In the genomic region with DNA sequence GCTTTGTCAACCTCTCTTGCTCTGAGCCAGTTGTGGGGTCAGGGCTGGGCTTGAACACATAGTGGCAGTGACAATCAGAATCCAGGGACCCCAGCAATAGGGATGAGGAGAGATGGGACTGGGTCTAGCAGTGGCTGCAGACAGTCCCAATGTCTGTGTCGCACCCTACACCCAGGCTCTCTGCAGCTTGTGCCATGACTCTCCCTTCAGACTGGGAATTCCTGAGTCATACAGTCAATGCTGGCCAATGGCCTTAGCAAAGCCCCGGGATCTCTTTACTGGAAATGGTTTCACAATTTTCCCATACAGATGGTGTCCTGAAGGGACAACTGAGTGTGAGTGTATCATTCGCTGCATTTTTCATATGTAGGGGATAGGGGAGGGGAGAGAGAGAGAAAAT, we compare ENCODE assay signal across 33 cellular contexts.
"Had no signal": no experiment of that assay in that cellular context is flagged by ENCODE, and none has a peak within 500 bp of the region (broad histone marks: within the 10 kb centered on the region; RNA-seq: fewer than 3 reads in every experiment).

No MANE protein-coding gene starts in this region.

- H3K4me1 ChIP-seq: adrenal gland, gastroesophageal sphincter, pancreas, prostate gland, upper lobe of left lung had no signal

- H3K27me3 Mint-ChIP-seq: activated CD8-positive, alpha-beta memory T cell treated with anti-CD3 and anti-CD28 coated beads, Interleukin-2, amount 10 ng/mL, durations not matched to agents 7 days and 5 days; activated naive CD8-positive, alpha-beta T cell; brain; stimulated activated memory B cell treated with anti-CD40 and anti-IgM and Interleukin-4, amounts not matched to agents 10 μg/mL and 1 μg/mL and 100 μg/mL, for 72 hours; stimulated activated naive CD8-positive, alpha-beta T cell treated with anti-CD3 and anti-CD28 coated beads, Interleukin-15, amount 100 ng/mL, for 72 hours; T-helper 17 cell had no signal

- H3K79me2 ChIP-seq: hepatocyte had no signal

- H2AFZ ChIP-seq: hepatocyte had no signal

- H3K27ac ChIP-seq: adrenal gland, gastroesophageal sphincter, hepatocyte, pancreas, prostate gland, upper lobe of left lung had no signal

- ATAC-seq: activated CD8-positive, alpha-beta memory T cell treated with anti-CD3 and anti-CD28 coated beads, Interleukin-2, amount 10 ng/mL, durations not matched to agents 7 days and 5 days; activated CD8-positive, alpha-beta T cell treated with anti-CD3 and anti-CD28 coated beads, Interleukin-2, amount 10 ng/mL, durations not matched to agents 7 days and 5 days; gastroesophageal sphincter; naive thymus-derived CD4-positive, alpha-beta T cell; pancreas; sciatic nerve; stimulated activated memory B cell treated with anti-CD40 and anti-IgM and Interleukin-4, amounts not matched to agents 10 μg/mL and 1 μg/mL and 100 μg/mL, for 72 hours; stimulated activated naive CD8-positive, alpha-beta T cell treated with anti-CD3 and anti-CD28 coated beads, Interleukin-15, amount 100 ng/mL, for 72 hours; T-helper 17 cell had no signal

- H3K4me3 Mint-ChIP-seq: activated CD8-positive, alpha-beta memory T cell treated with anti-CD3 and anti-CD28 coated beads, Interleukin-2, amount 10 ng/mL, durations not matched to agents 7 days and 5 days; activated CD8-positive, alpha-beta T cell treated with anti-CD3 and anti-CD28 coated beads, Interleukin-2, amount 10 ng/mL, durations not matched to agents 7 days and 5 days; activated naive CD8-positive, alpha-beta T cell; brain; naive thymus-derived CD4-positive, alpha-beta T cell; stimulated activated memory B cell treated with anti-CD40 and anti-IgM and Interleukin-4, amounts not matched to agents 10 μg/mL and 1 μg/mL and 100 μg/mL, for 72 hours; stimulated activated naive CD8-positive, alpha-beta T cell treated with anti-CD3 and anti-CD28 coated beads, Interleukin-15, amount 100 ng/mL, for 72 hours; T-helper 17 cell had no signal

- H3K4me2 ChIP-seq: hepatocyte had no signal

- H3K27ac Mint-ChIP-seq: activated CD8-positive, alpha-beta memory T cell treated with anti-CD3 and anti-CD28 coated beads, Interleukin-2, amount 10 ng/mL, durations not matched to agents 7 days and 5 days; activated CD8-positive, alpha-beta T cell treated with anti-CD3 and anti-CD28 coated beads, Interleukin-2, amount 10 ng/mL, durations not matched to agents 7 days and 5 days; activated naive CD8-positive, alpha-beta T cell; activated T-helper 2 cell treated with anti-CD3 and anti-CD28 coated beads, Interferon-gamma antibody, Interleukin-2, Interleukin-4, amounts not matched to agents 10 μg/mL and 5 μg/mL and 100 μg/mL, durations not matched to agents 14 hours and 24 hours and 36 hours; brain; naive thymus-derived CD4-positive, alpha-beta T cell; stimulated activated memory B cell treated with anti-CD40 and anti-IgM and Interleukin-4, amounts not matched to agents 10 μg/mL and 1 μg/mL and 100 μg/mL, for 72 hours; T-helper 17 cell had no signal

- H3K27me3 ChIP-seq: adrenal gland, gastroesophageal sphincter, hepatocyte, pancreas, upper lobe of left lung had no signal

- H3K36me3 Mint-ChIP-seq: activated CD8-positive, alpha-beta memory T cell treated with anti-CD3 and anti-CD28 coated beads, Interleukin-2, amount 10 ng/mL, durations not matched to agents 7 days and 5 days; activated naive CD8-positive, alpha-beta T cell; brain; stimulated activated memory B cell treated with anti-CD40 and anti-IgM and Interleukin-4, amounts not matched to agents 10 μg/mL and 1 μg/mL and 100 μg/mL, for 72 hours had no signal

- DNase-seq: activated CD4-positive, alpha-beta T cell treated with anti-CD3 and anti-CD28 coated beads for 1 hour; activated CD8-positive, alpha-beta memory T cell treated with anti-CD3 and anti-CD28 coated beads, Interleukin-2, amount 10 ng/mL, durations not matched to agents 7 days and 5 days; activated CD8-positive, alpha-beta T cell treated with anti-CD3 and anti-CD28 coated beads, Interleukin-2, amount 10 ng/mL, durations not matched to agents 7 days and 5 days; activated naive CD4-positive, alpha-beta T cell; activated T-cell treated with anti-CD3 and anti-CD28 coated beads, Interleukin-2, amount 50 U/mL, for 48 hours; adrenal gland; aorta; caudate nucleus; left cardiac atrium; mammary epithelial cell; midbrain; naive thymus-derived CD4-positive, alpha-beta T cell; nucleus accumbens; pancreas; retina; stimulated activated CD4-positive, alpha-beta T cell treated with anti-CD3 and anti-CD28 coated beads, Interleukin-4, amount 100 ng/mL, for 4 hours; stimulated activated CD8-positive, alpha-beta memory T cell treated with anti-CD3 and anti-CD28 coated beads, Interleukin-4, amount 100 ng/mL, for 48 hours; stimulated activated naive CD8-positive, alpha-beta T cell treated with anti-CD3 and anti-CD28 coated beads, Interleukin-15, amount 100 ng/mL, for 72 hours; substantia nigra; SW 1271; T-helper 17 cell; upper lobe of left lung had no signal

- H3K4me1 Mint-ChIP-seq: activated CD8-positive, alpha-beta memory T cell treated with anti-CD3 and anti-CD28 coated beads, Interleukin-2, amount 10 ng/mL, durations not matched to agents 7 days and 5 days; brain; naive thymus-derived CD4-positive, alpha-beta T cell; stimulated activated memory B cell treated with anti-CD40 and anti-IgM and Interleukin-4, amounts not matched to agents 10 μg/mL and 1 μg/mL and 100 μg/mL, for 72 hours; stimulated activated naive CD8-positive, alpha-beta T cell treated with anti-CD3 and anti-CD28 coated beads, Interleukin-15, amount 100 ng/mL, for 72 hours; T-helper 17 cell had no signal

- H3K36me3 ChIP-seq: adrenal gland, gastroesophageal sphincter, pancreas, prostate gland, upper lobe of left lung had no signal

- H3K4me3 ChIP-seq: adrenal gland, gastroesophageal sphincter, hepatocyte, pancreas, prostate gland, skin epidermis, upper lobe of left lung had no signal

- FAIRE-seq: endothelial cell of umbilical vein, keratinocyte, pancreas had no signal

- H3K9me3 ChIP-seq: prostate gland had no signal
